10 cellular contexts compared by ENCODE assay signal in the genomic region with DNA sequence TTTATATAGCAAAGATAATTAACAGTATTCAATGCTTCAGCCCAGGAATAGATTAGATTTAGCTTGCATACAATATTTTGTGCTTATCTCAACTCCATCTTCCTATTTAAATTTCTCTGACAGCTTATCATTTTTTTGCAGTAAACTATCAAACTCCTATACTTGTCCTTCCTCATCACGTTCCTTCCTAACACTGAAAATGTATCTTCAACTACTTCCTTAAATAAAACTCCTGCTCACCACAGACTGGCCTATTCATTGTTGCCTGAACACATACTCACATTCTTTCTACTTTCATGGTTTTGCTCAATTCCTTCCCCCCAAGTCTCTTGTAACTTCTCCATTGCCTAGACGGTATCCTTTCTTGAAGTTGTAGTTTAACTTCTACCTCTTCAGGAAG.
"Had no signal": no experiment of that assay in that cellular context is flagged by ENCODE, and none has a peak within 500 bp of the region (broad histone marks: within the 10 kb centered on the region; RNA-seq: fewer than 3 reads in every experiment).

No MANE protein-coding gene starts in this region.

- H3K36me3 ChIP-seq: neural progenitor cell had no signal

- H3K4me2 ChIP-seq: hepatocyte, neural progenitor cell had no signal

- ATAC-seq: activated CD4-positive, alpha-beta T cell treated with anti-CD3 and anti-CD28 coated beads for 36 hours; foreskin keratinocyte; left cardiac atrium; naive thymus-derived CD4-positive, alpha-beta T cell had no signal

- H3K79me2 ChIP-seq: hepatocyte had no signal

- H3K4me1 ChIP-seq: foreskin keratinocyte had no signal

- H3K27me3 ChIP-seq: foreskin keratinocyte, hepatocyte, neural progenitor cell had no signal

- H3K27ac ChIP-seq: foreskin keratinocyte, hepatocyte, neural progenitor cell had no signal

- DNase-seq: activated CD4-positive, alpha-beta T cell treated with anti-CD3 and anti-CD28 coated beads for 36 hours; activated CD4-positive, alpha-beta T cell treated with anti-CD3 and anti-CD28 coated beads, Interleukin-2, amount 50 U/mL, for 48 hours; foreskin keratinocyte; left cardiac atrium; mesenchymal stem cell; naive thymus-derived CD4-positive, alpha-beta T cell; stimulated activated CD8-positive, alpha-beta memory T cell treated with anti-CD3 and anti-CD28 coated beads, Interleukin-4, amount 100 ng/mL, for 48 hours; stimulated activated naive CD4-positive, alpha-beta T cell had no signal

- H3K9ac ChIP-seq: neural progenitor cell had no signal

- H3K4me3 ChIP-seq: hepatocyte, neural progenitor cell had no signal

- H2AFZ ChIP-seq: hepatocyte, neural progenitor cell had no signal
